In the genomic region with DNA sequence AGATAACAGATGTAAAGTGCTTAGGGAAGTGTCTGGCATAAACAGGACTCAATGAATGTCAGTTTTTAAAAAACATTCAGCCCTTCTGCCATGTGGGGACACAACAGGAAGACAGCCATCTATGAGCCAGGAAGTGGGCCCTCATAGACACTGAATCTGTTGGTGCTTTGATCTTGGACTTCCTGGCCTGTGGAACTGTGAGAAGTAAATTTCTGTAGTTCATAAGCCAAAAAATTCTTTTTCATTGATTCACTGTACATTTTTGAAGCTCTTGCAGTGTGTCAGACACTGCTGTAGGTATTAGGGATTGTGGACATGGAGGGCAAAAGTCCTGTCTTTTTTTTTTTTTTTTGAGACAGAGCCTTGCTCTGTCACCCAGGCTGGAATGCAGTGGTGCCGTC, we compare ENCODE assay signal across 19 cellular contexts.
DNase-seq lines count a peak whose midpoint lies in the region; ATAC-seq and TF ChIP-seq lines count a peak whose summit lies in the region.
"Had no signal": no experiment of that assay in that cellular context is flagged by ENCODE, and none has a peak within 500 bp of the region (broad histone marks: within the 10 kb centered on the region; RNA-seq: fewer than 3 reads in every experiment).

No MANE protein-coding gene starts in this region.

- peak; percentile 57 for DNase-seq in AG08395 (ENCODE audit: low spot score)
- peak; percentile 81 for DNase-seq in HFFc6
- peak; percentile 28 for DNase-seq in astrocyte of the hippocampus (ENCODE audit: low read depth, low spot score)
- DNase-seq in kidney tubule cell (ENCODE audit: low spot score) = peak; percentile 69
- DNase-seq in anterior cingulate cortex (lab: John Stamatoyannopoulos, UW) = no peak
- DNase-seq in CD8-positive, alpha-beta memory T cell = no peak
- DNase-seq in NCI-H1694 (lab: John Stamatoyannopoulos, UW) = no peak
- DNase-seq: activated B cell treated with CpG ODN at 0.5 μM for 24 hours; activated naive CD8-positive, alpha-beta T cell treated with anti-CD3 and anti-CD28 coated beads, Interleukin-2, amount 10 ng/mL, durations not matched to agents 7 days and 5 days; effector CD8-positive, alpha-beta T cell; NCI-H187; NCI-H345; SHP77 treated with DMSO at 0.1 percent for 48 hours; sigmoid colon; T-helper 2 cell had no signal

- H3K9me3 Mint-ChIP-seq in HFFc6 = peaks cover 7% of the 10 kb centered on the region
- H3K9me3 Mint-ChIP-seq in CD8-positive, alpha-beta memory T cell = peaks cover 0 to 4% (median 3%) of the 10 kb centered on the region in 5 donors
- H3K9me3 Mint-ChIP-seq: activated B cell treated with CpG ODN at 0.5 μM for 24 hours had no signal

- peaks cover 2% of the 10 kb centered on the region; the same call in 1 of the 2 replicates for H3K27me3 Mint-ChIP-seq in HFFc6 (ENCODE audit: insufficient read depth)
- peaks cover 2 to 24% of the 10 kb centered on the region in 2 donors for H3K27me3 Mint-ChIP-seq in CD8-positive, alpha-beta memory T cell

- no peaks in the 10 kb centered on the region for H3K36me3 ChIP-seq in CD8-positive, alpha-beta memory T cell (ENCODE audit: insufficient read depth, low read length)
- H3K36me3 ChIP-seq: cardiac muscle cell, sigmoid colon had no signal

- POLR2A ChIA-PET in CD8-positive, alpha-beta memory T cell (lab: Charles Lee) = no interaction called here

- peaks cover 2% of the 10 kb centered on the region for H3K27me3 ChIP-seq in CD8-positive, alpha-beta memory T cell (ENCODE audit: insufficient read depth, low read length, poor library complexity, severe bottlenecking)
- H3K27me3 ChIP-seq: cardiac muscle cell, foreskin keratinocyte, sigmoid colon had no signal

- H3K4me1 Mint-ChIP-seq in HFFc6 (ENCODE audit: low read depth) = peaks cover 84% of the 10 kb centered on the region
- H3K4me1 Mint-ChIP-seq in CD8-positive, alpha-beta memory T cell = no peaks in the 10 kb centered on the region
- H3K4me1 Mint-ChIP-seq: activated B cell treated with CpG ODN at 0.5 μM for 24 hours, B cell had no signal

- peak overlapping the region; percentile 47 for H3K4me3 Mint-ChIP-seq in HFFc6
- no peak overlapping the region for H3K4me3 Mint-ChIP-seq in CD8-positive, alpha-beta memory T cell
- H3K4me3 Mint-ChIP-seq: activated B cell treated with CpG ODN at 0.5 μM for 24 hours; activated naive CD8-positive, alpha-beta T cell treated with anti-CD3 and anti-CD28 coated beads, Interleukin-2, amount 10 ng/mL, durations not matched to agents 7 days and 5 days; B cell had no signal

- no peak overlapping the region for H3K27ac ChIP-seq in CD8-positive, alpha-beta memory T cell (ENCODE audit: low read depth, low read length)
- H3K27ac ChIP-seq: cardiac muscle cell, foreskin keratinocyte, sigmoid colon had no signal

- H3K4me1 ChIP-seq in CD8-positive, alpha-beta memory T cell (ENCODE audit: insufficient read depth, low read length) = no peaks in the 10 kb centered on the region
- H3K4me1 ChIP-seq: sigmoid colon had no signal

- no peak for ATAC-seq in HG03342 (IDR thresholded peaks at IDR 0.05; ENCODE audit: unreplicated experiment)
- ATAC-seq: foreskin keratinocyte had no signal

- no peaks in the 10 kb centered on the region for H3K9me3 ChIP-seq in CD8-positive, alpha-beta memory T cell (ENCODE audit: low read length)
- H3K9me3 ChIP-seq: sigmoid colon had no signal

- H3K4me3 ChIP-seq in CD8-positive, alpha-beta memory T cell (ENCODE audit: low read length) = no peak overlapping the region
- H3K4me3 ChIP-seq: cardiac muscle cell, sigmoid colon had no signal

- CTCF ChIA-PET in CD8-positive, alpha-beta memory T cell (lab: Charles Lee) = interaction anchor here (0.7 kb wide), 1 partner anchor 653 kb away, joined by 3 read pairs; no protein-coding TSS in a partner anchor

- no peak for TF ChIP-seq CTCF in HFFc6 (IDR thresholded peaks at IDR 0.05)

- H3K36me3 Mint-ChIP-seq in HFFc6 (ENCODE audit: low read depth) = no peaks in the 10 kb centered on the region; the same call in 1 of the 2 replicates
- no peaks in the 10 kb centered on the region for H3K36me3 Mint-ChIP-seq in CD8-positive, alpha-beta memory T cell

- peak overlapping the region; percentile 96 for H3K27ac Mint-ChIP-seq in HFFc6
- no peak overlapping the region for H3K27ac Mint-ChIP-seq in CD8-positive, alpha-beta memory T cell
- H3K27ac Mint-ChIP-seq: activated B cell treated with CpG ODN at 0.5 μM for 24 hours; activated naive CD8-positive, alpha-beta T cell treated with anti-CD3 and anti-CD28 coated beads, Interleukin-2, amount 10 ng/mL, durations not matched to agents 7 days and 5 days; B cell had no signal

Comparison
In these comparisons a context has a peak if more than half of its experiments do, and no peak if none do; other contexts are left out.
1. DNase-seq: peak in AG08395 (single experiment), HFFc6 (single experiment), astrocyte of the hippocampus (single experiment) and kidney tubule cell (single experiment); none in anterior cingulate cortex (0 of 58), CD8-positive, alpha-beta memory T cell (0 of 5) and NCI-H1694 (single experiment).